In the genomic region with DNA sequence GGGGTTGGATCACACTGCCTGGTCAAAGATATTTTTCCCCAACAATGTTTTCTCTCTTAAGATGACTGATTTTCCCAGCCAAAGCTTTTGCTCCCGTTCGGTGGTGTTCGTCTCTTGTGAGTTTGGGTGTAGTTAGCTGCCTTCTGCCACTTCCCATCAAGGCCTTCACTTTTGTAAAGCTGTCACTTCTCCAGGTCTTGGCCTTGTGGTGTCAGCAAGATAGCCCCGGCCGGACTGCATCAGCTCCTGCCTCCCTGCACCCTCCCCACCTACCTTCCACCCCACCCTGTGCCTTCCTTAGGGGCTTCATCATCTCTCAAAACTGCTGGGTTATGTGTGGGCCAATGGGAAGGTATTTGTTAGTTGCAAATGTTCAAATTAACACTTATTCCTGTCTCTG, we compare ENCODE assay signal across 30 cellular contexts.
"Had no signal": no experiment of that assay in that cellular context is flagged by ENCODE, and none has a peak within 500 bp of the region (broad histone marks: within the 10 kb centered on the region; RNA-seq: fewer than 3 reads in every experiment).

No MANE protein-coding gene starts in this region.

- H3K36me3 ChIP-seq: left lung, lower lobe of right lung, neural progenitor cell, neutrophil, ovary, right atrium auricular region, right lobe of liver, tibial nerve, upper lobe of left lung had no signal

- H3K9me3 ChIP-seq: neutrophil, ovary, right lobe of liver, upper lobe of left lung had no signal

- H3K27me3 Mint-ChIP-seq: naive B cell; progenitor cell of endocrine pancreas; stimulated activated memory B cell treated with anti-CD40 and anti-IgM and Interleukin-4, amounts not matched to agents 10 μg/mL and 1 μg/mL and 100 μg/mL, for 72 hours; stimulated activated naive CD8-positive, alpha-beta T cell treated with anti-CD3 and anti-CD28 coated beads, Interleukin-15, amount 100 ng/mL, for 72 hours had no signal

- H3K4me1 Mint-ChIP-seq: immature natural killer cell; natural killer cell; stimulated activated naive CD8-positive, alpha-beta T cell treated with anti-CD3 and anti-CD28 coated beads, Interleukin-15, amount 100 ng/mL, for 72 hours had no signal

- H3K27me3 ChIP-seq: neural progenitor cell, neutrophil, ovary, right atrium auricular region, right lobe of liver, tibial nerve, upper lobe of left lung had no signal

- H3K27ac Mint-ChIP-seq: immature natural killer cell; natural killer cell; nephron progenitor cell; neural progenitor cell; progenitor cell of endocrine pancreas; stimulated activated memory B cell treated with anti-CD40 and anti-IgM and Interleukin-4, amounts not matched to agents 10 μg/mL and 1 μg/mL and 100 μg/mL, for 72 hours; stimulated activated naive CD8-positive, alpha-beta T cell treated with anti-CD3 and anti-CD28 coated beads, Interleukin-15, amount 100 ng/mL, for 72 hours had no signal

- H3K36me3 Mint-ChIP-seq: immature natural killer cell, natural killer cell, neural progenitor cell had no signal

- H3K4me1 ChIP-seq: left lung, lower lobe of right lung, right atrium auricular region, tibial nerve, upper lobe of left lung had no signal

- DNase-seq: hypothalamus; immature natural killer cell; kidney; left colon; left lung; lower lobe of right lung; mammary epithelial cell; mesendoderm; naive B cell; natural killer cell; nephron progenitor cell; occipital lobe; ovary; right lobe of liver; stimulated activated CD4-positive, alpha-beta T cell treated with anti-CD3 and anti-CD28 coated beads, Interleukin-1b, Interleukin-23, amount 100 ng/mL, for 48 hours; stimulated activated CD4-positive, alpha-beta T cell treated with anti-CD3 and anti-CD28 coated beads, Interleukin-2, amount 100 ng/mL, for 48 hours; stimulated activated CD4-positive, alpha-beta T cell treated with anti-CD3 and anti-CD28 coated beads, Interleukin-4, amount 100 ng/mL, for 4 hours; stimulated activated CD8-positive, alpha-beta memory T cell treated with anti-CD3 and anti-CD28 coated beads, Interleukin-4, amount 100 ng/mL, for 48 hours; stimulated activated naive CD4-positive, alpha-beta T cell treated with Interleukin-2 at 50 U/mL for 16 hours; stimulated activated naive CD8-positive, alpha-beta T cell treated with anti-CD3 and anti-CD28 coated beads, Interleukin-15, amount 100 ng/mL, for 72 hours; substantia nigra had no signal

- H3K27ac ChIP-seq: left lung, lower lobe of right lung, neural progenitor cell, neutrophil, ovary, right atrium auricular region, right lobe of liver, tibial nerve, upper lobe of left lung had no signal

- H3K4me3 Mint-ChIP-seq: immature natural killer cell; mesothelial cell of epicardium; naive B cell; natural killer cell; nephron progenitor cell; neural progenitor cell; stimulated activated memory B cell treated with anti-CD40 and anti-IgM and Interleukin-4, amounts not matched to agents 10 μg/mL and 1 μg/mL and 100 μg/mL, for 72 hours; stimulated activated naive CD8-positive, alpha-beta T cell treated with anti-CD3 and anti-CD28 coated beads, Interleukin-15, amount 100 ng/mL, for 72 hours had no signal

- H3K4me3 ChIP-seq: left lung, lower lobe of right lung, neural progenitor cell, ovary, right atrium auricular region, right lobe of liver, smooth muscle cell, tibial nerve, upper lobe of left lung had no signal
